Comparison of ENCODE assay signal across 12 cellular contexts in the genomic region with DNA sequence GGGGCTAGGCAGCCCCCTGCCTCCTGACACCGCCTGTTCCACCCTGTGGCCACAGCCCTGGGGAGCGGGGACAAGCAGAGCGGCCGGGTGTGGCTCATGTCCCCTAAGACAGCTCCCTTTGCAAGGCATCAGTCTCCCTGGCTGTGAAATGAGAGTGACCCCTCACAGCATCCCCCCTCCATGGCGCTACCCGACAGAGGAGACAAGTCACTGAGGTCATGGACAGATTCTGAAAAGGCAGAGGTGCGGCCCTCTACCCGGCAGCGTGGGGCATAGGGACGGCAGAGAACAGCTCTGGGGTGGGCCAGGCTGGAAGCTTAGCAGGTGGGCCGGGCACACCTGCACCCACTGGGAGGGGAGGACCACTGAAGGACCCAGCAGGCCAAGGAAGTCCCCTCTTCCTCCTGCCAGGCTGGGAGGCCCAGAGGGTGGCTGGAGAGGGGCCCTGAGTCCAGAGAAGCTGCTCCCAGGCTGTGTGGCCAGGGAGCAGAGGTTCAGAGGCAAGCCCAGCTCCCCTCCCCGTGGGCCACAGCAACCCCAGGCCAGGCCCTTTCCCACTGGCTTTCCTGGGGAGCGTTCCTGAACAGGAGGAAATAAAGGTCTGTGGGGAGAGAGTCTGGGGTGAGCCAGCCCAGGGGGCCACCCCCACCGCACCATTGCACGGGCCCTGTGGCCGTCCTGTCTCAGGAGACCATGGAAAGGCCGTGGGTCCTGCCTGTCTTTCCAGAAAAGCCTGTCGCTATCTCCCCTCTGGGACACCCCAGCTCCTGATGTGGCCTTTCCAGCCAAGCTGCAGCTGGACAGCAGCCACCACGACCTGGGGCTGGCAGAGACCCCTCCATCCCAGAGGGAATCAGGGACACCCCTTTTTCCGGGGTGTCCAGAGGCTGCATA. TPM values are rescaled to one million over a fixed set of nuclear protein-coding genes. Genes with fewer than 3 reads are reported as not detected.
DNase-seq lines count a peak whose midpoint lies in the region; ATAC-seq and TF ChIP-seq lines count a peak whose summit lies in the region.
"Had no signal": no experiment of that assay in that cellular context is flagged by ENCODE, and none has a peak within 500 bp of the region (broad histone marks: within the 10 kb centered on the region; RNA-seq: fewer than 3 reads in every experiment).

No MANE protein-coding gene starts in this region.

- H3K27me3 Mint-ChIP-seq in Caco-2 (ENCODE audit: insufficient read depth, unreplicated experiment): no peaks in the 10 kb centered on the region
- H3K27me3 Mint-ChIP-seq in osteocyte (ENCODE audit: unreplicated experiment): peaks cover 3% of the 10 kb centered on the region

- peak overlapping the region; percentile 65 for H3K27ac ChIP-seq in RWPE2 (ENCODE audit: poor library complexity, severe bottlenecking)
- H3K27ac ChIP-seq in heart right ventricle: peak overlapping the region in 2 of 10 donors; percentile 48 to 91

- H3K36me3 Mint-ChIP-seq in Caco-2 (ENCODE audit: insufficient read depth, unreplicated experiment) (peaks cover 23% of the 10 kb centered on the region), osteocyte (ENCODE audit: unreplicated experiment) (no peaks in the 10 kb centered on the region)

- peak overlapping the region; percentile 92 for H3K4me3 ChIP-seq in Caco-2 (ENCODE audit: low read depth, low read length)
- peak overlapping the region; percentile 98 for H3K4me3 ChIP-seq in RWPE2 (ENCODE audit: severe bottlenecking)
- peak overlapping the region in 9 of 10 donors; percentile 55 to 71 (median 61) for H3K4me3 ChIP-seq in heart right ventricle

- H3K4me3 Mint-ChIP-seq in Caco-2 (ENCODE audit: unreplicated experiment): peak overlapping the region; percentile 59
- H3K4me3 Mint-ChIP-seq in osteocyte (ENCODE audit: unreplicated experiment): no peak overlapping the region

- H3K4me1 Mint-ChIP-seq in Caco-2 (ENCODE audit: low read depth, unreplicated experiment): no peaks in the 10 kb centered on the region
- H3K4me1 Mint-ChIP-seq in osteocyte (ENCODE audit: unreplicated experiment): peaks cover 3% of the 10 kb centered on the region

- ATAC-seq in RWPE2 (ENCODE audit: low read depth) (0 out of 3 replicates have a peak, but pooled peaks have one; percentile 1), heart right ventricle (peak in 2 of 8 donors; percentile 4 to 10), GM21381 (IDR thresholded peaks at IDR 0.05; ENCODE audit: unreplicated experiment) (no peak)

- POLR2A ChIA-PET in Caco-2 (lab: Charles Lee): no interaction called here

- H3K27me3 ChIP-seq in Caco-2 (replicated peaks; ENCODE audit: control insufficient read depth, insufficient read depth, low read length) (no peaks in the 10 kb centered on the region), RWPE2 (ENCODE audit: insufficient read depth, poor library complexity, severe bottlenecking) (no peaks in the 10 kb centered on the region), heart right ventricle (peaks cover 0 to 39% (median 22%) of the 10 kb centered on the region in 7 donors)

- H3K27ac Mint-ChIP-seq in Caco-2 (ENCODE audit: unreplicated experiment) (no peak overlapping the region), osteocyte (ENCODE audit: unreplicated experiment) (no peak overlapping the region)

- no peaks in the 10 kb centered on the region for H3K9me3 Mint-ChIP-seq in Caco-2 (ENCODE audit: unreplicated experiment)
- no peaks in the 10 kb centered on the region for H3K9me3 Mint-ChIP-seq in osteocyte (ENCODE audit: unreplicated experiment)

- H3K36me3 ChIP-seq in Caco-2 (ENCODE audit: control insufficient read depth, insufficient read depth, low read length) (no peaks in the 10 kb centered on the region), RWPE2 (ENCODE audit: low read depth) (no peaks in the 10 kb centered on the region), heart right ventricle (no peaks in the 10 kb centered on the region)

- TF ChIP-seq CTCF in Caco-2 (IDR thresholded peaks at IDR 0.05; ENCODE audit: insufficient read depth in 1 of 2, low read depth in 1 of 2, low read length in 1 of 2, severe bottlenecking in 1 of 2, unreplicated experiment in 1 of 2): no peak
- TF ChIP-seq CTCF in RWPE2 (IDR thresholded peaks at IDR 0.05; ENCODE audit: poor library complexity, severe bottlenecking): no peak
- no peak for TF ChIP-seq CTCF in heart right ventricle (IDR thresholded peaks at IDR 0.05)
- TF ChIP-seq CTCF in osteocyte (IDR thresholded peaks at IDR 0.05): no peak

- H3K4me1 ChIP-seq in Caco-2 (peaks cover 21% of the 10 kb centered on the region), RWPE2 (ENCODE audit: insufficient read depth, poor library complexity, severe bottlenecking) (peaks cover 10% of the 10 kb centered on the region), heart right ventricle (peaks cover 4 to 30% (median 11%) of the 10 kb centered on the region in 9 donors)

- WGBS in heart right ventricle, 2 donors: 71 to 81% methylated on average over 19 to 20 of the region's 20 CpGs

- BruUV-seq in Caco-2 (replicated peaks; lab: Mats Ljungman, UMichigan): no TSS peak

- H3K9me3 ChIP-seq in Caco-2 (no peaks in the 10 kb centered on the region), RWPE2 (ENCODE audit: severe bottlenecking) (no peaks in the 10 kb centered on the region), heart right ventricle (no peaks in the 10 kb centered on the region)

- intact Hi-C loops in Caco-2 (cut with micrococcal nuclease; ENCODE audit: unreplicated experiment) (loop anchor here (2.0 kb wide), 1 partner anchor 76 kb away; a partner anchor contains a TSS), heart right ventricle (cut with DNase I) (loop anchor here in 1 of 10 donors (5.0 kb wide), 1 partner anchor 40 kb away; no protein-coding TSS in a partner anchor), posterior vena cava (cut with DNase I) (loop anchor here in 1 of 2 donors (10.0 kb wide), 1 partner anchor 168 kb away; no protein-coding TSS in a partner anchor)

- DNase-seq in Caco-2 (no peak), RWPE2 (ENCODE audit: low spot score) (peak; percentile 51), heart right ventricle (no peak), posterior vena cava (ENCODE audit: low spot score) (peak; percentile 74), osteocyte (ENCODE audit: extremely low spot score, unreplicated experiment) (no peak), H4 (ENCODE audit: low spot score) (no peak), medulla oblongata (ENCODE audit: extremely low spot score) (no peak)
- DNase-seq: effector memory CD4-positive, alpha-beta T cell; NCI-H1105; RPMI8226 had no signal

- CTCF ChIA-PET in Caco-2 (lab: Charles Lee): no interaction called here

RNA-seq across cellular contexts. Expression of a gene that starts 1.7 kb away (rescaled TPM):
- 65.6 and 77.6 TPM in 2 replicates for total RNA-seq in Caco-2 (2022)
- 10 to 100 TPM in 5 of 10 donors, 1 to 10 TPM in 5; 5.2 to 14.9 (median 9.7) TPM for total RNA-seq in heart right ventricle
- polyA plus RNA-seq in heart right ventricle: 10 to 100 TPM in 1 of 2 donors, 1 to 10 TPM in 1; 2.3 to 13.5 TPM
- 10 to 100 TPM; 16.3 to 17.8 TPM for total RNA-seq in posterior vena cava
- 5.8 and 7.0 TPM in 2 replicates for total RNA-seq in osteocyte
- 0.82 and 1.4 TPM in 2 replicates for total RNA-seq in H4 (2014; rRNA removed; shearing (Covaris generic))

RNA-seq across cellular contexts. Expression of a gene that starts 22.6 kb away (rescaled TPM):
- total RNA-seq in Caco-2 (2022): 24.8 and 25.6 TPM in 2 replicates
- 1 to 10 TPM; 3.7 to 9.1 (median 6.1) TPM for total RNA-seq in heart right ventricle
- polyA plus RNA-seq in heart right ventricle: 1 to 10 TPM; 4.7 to 6.9 TPM
- 1 to 10 TPM; 5.9 to 8.4 TPM for total RNA-seq in posterior vena cava
- 11.2 and 11.4 TPM in 2 replicates for total RNA-seq in osteocyte
- total RNA-seq in H4 (2014; rRNA removed; shearing (Covaris generic)): 8.3 and 10.2 TPM in 2 replicates

RNA-seq across cellular contexts. Expression of a gene that starts 30.2 kb away (rescaled TPM):
- total RNA-seq in Caco-2 (2022) (24.0 and 25.1 TPM in 2 replicates), heart right ventricle (not detected), posterior vena cava (not detected), osteocyte (not detected in 2 replicates)
- not detected for polyA plus RNA-seq in heart right ventricle
- not detected in 2 replicates for total RNA-seq in H4 (2014; rRNA removed; shearing (Covaris generic))
- total RNA-seq: Daoy had no signal

Comparison
In these comparisons a context has a peak if more than half of its experiments do, and no peak if none do; other contexts are left out.
1. DNase-seq: peak in RWPE2 (single experiment) and posterior vena cava (single experiment); none in Caco-2 (0 of 2), heart right ventricle (0 of 2), osteocyte (single experiment), H4 (single experiment) and medulla oblongata (single experiment).
2. RNA of a gene that starts 30.2 kb away (total RNA-seq): 24.0 to 25.1 TPM in Caco-2; not detected in osteocyte, not detected in heart right ventricle, not detected in posterior vena cava and not detected in H4; every median in the first group is over 10 times any median in the second.
3. Peak in every context shown above with its lines, with median percentiles within 50 percentile points of each other: H3K4me3 ChIP-seq.